In the genomic region with DNA sequence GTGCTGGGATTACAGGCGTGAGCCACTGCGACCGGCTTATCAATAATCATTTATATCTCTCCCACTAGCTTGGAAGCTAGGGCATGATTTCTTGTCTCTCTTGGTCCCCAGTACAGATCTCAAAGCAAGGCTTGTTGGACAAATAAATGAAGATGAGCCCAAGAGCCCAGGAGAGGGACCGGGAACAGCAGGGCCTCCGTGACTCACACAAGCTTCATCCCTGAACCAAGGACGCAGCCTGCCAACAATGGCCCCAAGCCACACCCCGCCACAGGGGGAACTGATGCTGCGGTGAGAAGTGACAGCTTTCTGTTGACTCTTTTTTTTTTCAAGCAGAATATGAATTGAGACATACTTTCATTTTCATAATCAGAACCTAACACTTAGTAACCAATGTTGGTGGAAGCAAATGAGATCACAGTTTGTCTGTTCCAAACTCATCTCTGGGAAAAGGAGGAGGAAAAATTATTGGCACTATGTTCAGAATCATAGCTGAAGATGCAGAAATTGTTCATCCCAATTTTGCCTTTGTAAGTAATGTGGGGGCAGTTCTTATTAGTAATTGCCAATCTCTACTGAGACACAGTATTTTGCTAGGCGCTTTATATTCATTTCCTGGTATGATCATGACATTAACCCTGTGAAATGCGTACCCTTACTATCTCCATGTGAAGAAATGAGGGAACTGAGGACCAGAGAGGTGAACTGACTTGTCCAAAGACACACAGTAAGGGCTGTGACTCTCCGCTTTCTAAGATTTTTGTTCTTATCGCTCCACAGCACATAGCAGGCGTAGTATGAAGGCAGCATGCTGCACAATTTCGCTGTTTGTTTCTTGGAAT, we compare ENCODE assay signal across 8 cellular contexts. TPM values are rescaled to one million over a fixed set of nuclear protein-coding genes. Genes with fewer than 3 reads are reported as not detected.
DNase-seq lines count a peak whose midpoint lies in the region; ATAC-seq lines count a peak whose summit lies in the region.

No MANE protein-coding gene starts in this region.

- no peaks in the 10 kb centered on the region for H3K9me3 ChIP-seq in right cardiac atrium (ENCODE audit: control insufficient read depth, low read length)

- WGBS in right cardiac atrium, result 54% methylated on average over 14 of the region's 14 CpGs

- H3K27ac Mint-ChIP-seq in activated naive CD4-positive, alpha-beta T cell treated with anti-CD3 and anti-CD28 coated beads, Interleukin-2, amount 50 U/mL, for 72 hours, result peak overlapping the region; percentile 78 to 98

- no peaks in the 10 kb centered on the region for H3K9me3 Mint-ChIP-seq in activated naive CD4-positive, alpha-beta T cell treated with anti-CD3 and anti-CD28 coated beads, Interleukin-2, amount 50 U/mL, for 72 hours

- H3K27me3 ChIP-seq in right cardiac atrium (ENCODE audit: control insufficient read depth, insufficient read depth), result no peaks in the 10 kb centered on the region

- peaks cover 3% of the 10 kb centered on the region for H3K4me1 ChIP-seq in right cardiac atrium (ENCODE audit: control insufficient read depth, insufficient read depth, low read length)

- H3K36me3 Mint-ChIP-seq in activated naive CD4-positive, alpha-beta T cell treated with anti-CD3 and anti-CD28 coated beads, Interleukin-2, amount 50 U/mL, for 72 hours, result peaks cover 0 to 15% of the 10 kb centered on the region in 2 donors

- DNase-seq in Ammon's horn (ENCODE audit: low spot score), result peak; percentile 64
- peak; percentile 70 for DNase-seq in GM19240 (ENCODE audit: insufficient read length, low spot score)
- DNase-seq in SKM-1 treated with dmso at 0.1 percent for 144 hours (lab: John Stamatoyannopoulos, UW; ENCODE audit: unreplicated experiment), result peak; percentile 70
- DNase-seq in activated naive CD4-positive, alpha-beta T cell treated with anti-CD3 and anti-CD28 coated beads, Interleukin-2, amount 50 U/mL, for 72 hours (ENCODE audit: low spot score in 2 of 2), result peak; percentile 79 to 90
- peak; percentile 90 to 93 (median 93) for DNase-seq in right cardiac atrium
- DNase-seq in stimulated activated CD4-positive, alpha-beta T cell treated with anti-CD3 and anti-CD28 coated beads, Interleukin-1b, Interleukin-23, amount 100 ng/mL, for 1 hour (ENCODE audit: low read depth in 2 of 2), result peak; percentile 42 to 52
- DNase-seq in GF-D8 (lab: John Stamatoyannopoulos, UW), result no peak

- peak overlapping the region; percentile 82 for H3K27ac ChIP-seq in right cardiac atrium (ENCODE audit: low read length)

- no peak overlapping the region for H3K4me3 ChIP-seq in right cardiac atrium (ENCODE audit: low read length)

- ATAC-seq in HG03432 (IDR thresholded peaks at IDR 0.05; ENCODE audit: unreplicated experiment) (peak; percentile 88), right cardiac atrium (peak; percentile 71 to 72)
- peak; percentile 77 to 89 for ATAC-seq in activated naive CD4-positive, alpha-beta T cell treated with anti-CD3 and anti-CD28 coated beads, Interleukin-2, amount 50 U/mL, for 72 hours

- intact Hi-C loops in right cardiac atrium (cut with DNase I), result loop anchor here in 2 of 4 donors (10.0 kb wide), 2 partner anchors 57 to 127 kb away; partner anchors contain the start of gene ERGIC1 (in 1 of the 2)

RNA-seq across cellular contexts. Expression of gene DUSP1, which starts 6.6 kb away (rescaled TPM):
- 10 to 100 TPM; 12.0 to 17.6 TPM for total RNA-seq in activated naive CD4-positive, alpha-beta T cell treated with anti-CD3 and anti-CD28 coated beads, Interleukin-2, amount 50 U/mL, for 72 hours
- total RNA-seq in right cardiac atrium, result 100 to 1,000 TPM in 2 of 4 donors, 10 to 100 TPM in 2; 81.3 to 247 (median 105) TPM
- polyA plus RNA-seq in right cardiac atrium, result 78.7 TPM

RNA-seq across cellular contexts. Expression of gene ERGIC1, which starts 56.4 kb away (rescaled TPM):
- total RNA-seq in activated naive CD4-positive, alpha-beta T cell treated with anti-CD3 and anti-CD28 coated beads, Interleukin-2, amount 50 U/mL, for 72 hours, result 10 to 100 TPM; 37.0 to 52.9 TPM
- 10 to 100 TPM; 75.7 to 96.8 (median 86.9) TPM for total RNA-seq in right cardiac atrium
- 73.1 TPM for polyA plus RNA-seq in right cardiac atrium

Comparison
In these comparisons a context has a peak if more than half of its experiments do, and no peak if none do; other contexts are left out.
1. RNA of gene DUSP1, which starts 6.6 kb away (total RNA-seq): 81.3 to 247 TPM in right cardiac atrium; 12.0 to 17.6 TPM in activated naive CD4-positive, alpha-beta T cell treated with anti-CD3 and anti-CD28 coated beads, Interleukin-2, amount 50 U/mL, for 72 hours; every median in the first group is over 4 times any median in the second.
2. Peak in every context shown above with its lines, with median percentiles within 50 percentile points of each other: ATAC-seq.